Comparison of ENCODE assay signal across 4 cellular contexts in the genomic region with DNA sequence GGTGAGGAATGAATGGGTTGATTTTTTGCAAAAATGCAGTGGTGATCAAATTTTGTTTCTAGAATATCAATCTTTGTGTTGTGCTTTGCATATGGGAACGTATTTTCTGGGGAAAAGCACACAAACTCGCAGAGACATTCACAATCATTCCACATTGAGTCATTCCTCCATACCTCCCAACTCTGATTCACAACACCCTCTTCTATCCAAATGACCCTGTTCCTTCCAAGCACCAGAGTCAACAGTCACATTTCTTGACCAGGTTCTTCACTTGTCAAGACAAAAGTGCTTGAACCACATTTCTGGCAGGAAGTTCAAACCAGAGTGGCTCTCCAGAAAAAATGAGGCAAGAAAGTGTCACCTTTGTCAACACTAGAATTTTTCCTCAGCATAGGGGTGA. TPM values are rescaled to one million over a fixed set of nuclear protein-coding genes. Genes with fewer than 3 reads are reported as not detected.
"Had no signal": no experiment of that assay in that cellular context is flagged by ENCODE, and none has a peak within 500 bp of the region (broad histone marks: within the 10 kb centered on the region; RNA-seq: fewer than 3 reads in every experiment).

No MANE protein-coding gene starts in this region.

RNA-seq across cellular contexts. Expression of a gene that starts 35.3 kb away (rescaled TPM):
- total RNA-seq: LHCN-M2, M059J, MCF 10A, NCI-H460 had no signal
